11 cellular contexts compared by ENCODE assay signal in the genomic region with DNA sequence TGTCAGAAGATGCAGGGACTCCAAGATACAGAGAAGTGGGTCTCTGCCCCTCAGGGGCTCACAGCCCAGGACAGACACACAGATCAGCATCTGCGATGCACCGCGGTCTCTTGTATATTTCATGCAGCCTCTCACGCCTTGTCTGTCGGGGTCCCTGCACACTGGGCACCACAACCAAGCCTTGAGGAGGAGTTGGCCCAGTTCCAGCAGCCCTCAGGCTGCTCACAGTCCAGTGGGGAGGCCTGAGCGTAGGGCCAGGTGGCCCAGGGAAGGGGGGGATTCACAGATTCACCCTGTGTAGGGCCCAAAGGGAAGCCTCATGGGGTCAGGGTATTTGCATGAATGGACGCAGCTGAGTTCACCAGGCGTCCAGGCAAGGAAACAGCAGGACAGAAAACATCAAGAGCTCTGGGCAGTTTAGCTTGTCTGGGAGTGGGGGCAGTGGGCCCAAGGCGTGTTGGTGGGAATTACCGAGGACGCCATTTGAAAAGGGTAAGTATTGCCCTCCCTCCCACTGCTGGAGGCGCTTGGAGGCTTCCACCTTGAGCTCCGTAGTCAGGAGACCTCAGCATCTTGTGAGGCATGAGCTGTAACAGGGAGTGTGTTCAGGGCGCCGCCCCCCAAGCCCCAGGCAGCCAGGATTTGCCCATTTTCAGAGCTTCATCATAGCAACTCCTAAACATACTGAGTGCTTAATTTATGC.
DNase-seq lines count a peak whose midpoint lies in the region; ATAC-seq and TF ChIP-seq lines count a peak whose summit lies in the region.
"Had no signal": no experiment of that assay in that cellular context is flagged by ENCODE, and none has a peak within 500 bp of the region (broad histone marks: within the 10 kb centered on the region; RNA-seq: fewer than 3 reads in every experiment).

No MANE protein-coding gene starts in this region.

- H3K9ac ChIP-seq in OCI-LY1 (ENCODE audit: low read length): no peak overlapping the region; the same call in 1 of the 2 replicates

- BruUV-seq in MCF 10A (replicated peaks; lab: Mats Ljungman, UMichigan): no TSS peak

- H3K4me2 ChIP-seq in OCI-LY1 (ENCODE audit: low read length): peak overlapping the region; percentile 25; the same call in 1 of the 2 replicates

- H3K27me3 ChIP-seq in OCI-LY1 (ENCODE audit: insufficient read depth, low read length): no peaks in the 10 kb centered on the region
- H3K27me3 ChIP-seq in right lobe of liver: no peaks in the 10 kb centered on the region
- H3K27me3 ChIP-seq: tibial nerve had no signal

- no peaks in the 10 kb centered on the region for H3K36me3 Mint-ChIP-seq in MCF 10A (ENCODE audit: insufficient read depth, unreplicated experiment)

- H3K27ac Mint-ChIP-seq in MCF 10A (ENCODE audit: low read depth, unreplicated experiment): no peak overlapping the region

- no peaks in the 10 kb centered on the region for H4K20me1 ChIP-seq in OCI-LY1 (ENCODE audit: insufficient read depth, low read length)

- no peak for TF ChIP-seq POLR2A in right lobe of liver (IDR thresholded peaks at IDR 0.05)

- no peaks in the 10 kb centered on the region for H3K79me2 ChIP-seq in OCI-LY1 (ENCODE audit: insufficient read depth, low read length)

- DNase-seq in mesenteric fat pad (ENCODE audit: low spot score) (peak; percentile 65), NCI-H2196 treated with DMSO at 0.1 percent for 48 hours (lab: John Stamatoyannopoulos, UW; ENCODE audit: unreplicated experiment) (no peak), Right ventricle myocardium superior (no peak), MCF 10A (ENCODE audit: unreplicated experiment) (no peak), right lobe of liver (no peak)
- DNase-seq: activated CD8-positive, alpha-beta memory T cell treated with anti-CD3 and anti-CD28 coated beads, Interleukin-2, amount 50 U/mL, for 48 hours; NCI-H1048 had no signal

- POLR2A ChIA-PET in MCF 10A (lab: Yijun Ruan, JAX): no interaction called here

- TF ChIP-seq CTCF in OCI-LY1 (IDR thresholded peaks at IDR 0.05; ENCODE audit: low read length) (no peak), MCF 10A (IDR thresholded peaks at IDR 0.05; ENCODE audit: unreplicated experiment) (no peak), right lobe of liver (IDR thresholded peaks at IDR 0.05) (no peak)

- CTCF ChIA-PET in MCF 10A (lab: Yijun Ruan, JAX): no interaction called here

- peaks cover 20% of the 10 kb centered on the region for H3F3A ChIP-seq in OCI-LY1 (ENCODE audit: insufficient read depth, low read length)

- H3K27ac ChIP-seq in OCI-LY1 (ENCODE audit: low read depth, low read length, poor library complexity, severe bottlenecking) (peak overlapping the region; percentile 10), right lobe of liver (no peak overlapping the region)
- H3K27ac ChIP-seq: tibial nerve had no signal

- 74% methylated on average over 4 of the region's 15 CpGs for WGBS in right lobe of liver (ENCODE audit: insufficient coverage, low coverage, low lambda C conversion rate, missing lambda C conversion rate)

- peak overlapping the region; percentile 9; the same call in 1 of the 2 replicates for H3K4me3 ChIP-seq in GM08714 (ENCODE audit: low read length)
- no peak overlapping the region for H3K4me3 ChIP-seq in OCI-LY1 (ENCODE audit: low read depth, low read length, poor library complexity, severe bottlenecking)
- H3K4me3 ChIP-seq in right lobe of liver: no peak overlapping the region
- H3K4me3 ChIP-seq: tibial nerve had no signal

- H3K4me1 Mint-ChIP-seq in MCF 10A (ENCODE audit: insufficient read depth, unreplicated experiment): peaks cover 22% of the 10 kb centered on the region

- H3K4me1 ChIP-seq in OCI-LY1 (ENCODE audit: insufficient read depth, low read length, severe bottlenecking) (peaks cover 28% of the 10 kb centered on the region), right lobe of liver (no peaks in the 10 kb centered on the region)

- no peaks in the 10 kb centered on the region for H3K36me3 ChIP-seq in OCI-LY1 (ENCODE audit: insufficient read depth, low read length)
- no peaks in the 10 kb centered on the region for H3K36me3 ChIP-seq in right lobe of liver
- H3K36me3 ChIP-seq: tibial nerve had no signal

- no peaks in the 10 kb centered on the region for H3K9me3 Mint-ChIP-seq in MCF 10A (ENCODE audit: unreplicated experiment)

- H3K9me2 ChIP-seq in OCI-LY1 (ENCODE audit: low read depth, low read length): no peaks in the 10 kb centered on the region

- intact Hi-C loops in Right ventricle myocardium superior (cut with DNase I) (no loop called here), MCF 10A (cut with micrococcal nuclease) (no loop called here), right lobe of liver (cut with DNase I) (no loop called here)

- ATAC-seq in GM21723 (IDR thresholded peaks at IDR 0.05; ENCODE audit: unreplicated experiment): peak; percentile 22
- ATAC-seq in Right ventricle myocardium superior (ENCODE audit: poor library complexity): no peak
- ATAC-seq in right lobe of liver: no peak

- H3K27me3 Mint-ChIP-seq in MCF 10A (ENCODE audit: insufficient read depth, unreplicated experiment): no peaks in the 10 kb centered on the region

- no peak overlapping the region for H3K4me3 Mint-ChIP-seq in MCF 10A (ENCODE audit: unreplicated experiment)

- H2AFZ ChIP-seq in OCI-LY1 (ENCODE audit: low read length): no peak overlapping the region

- H3K9me3 ChIP-seq in OCI-LY1 (ENCODE audit: low read length) (peaks cover 5% of the 10 kb centered on the region; the same call in 1 of the 2 replicates), right lobe of liver (no peaks in the 10 kb centered on the region)
- H3K9me3 ChIP-seq: tibial nerve had no signal
